ENCODE assay signal across 14 cellular contexts in the genomic region with DNA sequence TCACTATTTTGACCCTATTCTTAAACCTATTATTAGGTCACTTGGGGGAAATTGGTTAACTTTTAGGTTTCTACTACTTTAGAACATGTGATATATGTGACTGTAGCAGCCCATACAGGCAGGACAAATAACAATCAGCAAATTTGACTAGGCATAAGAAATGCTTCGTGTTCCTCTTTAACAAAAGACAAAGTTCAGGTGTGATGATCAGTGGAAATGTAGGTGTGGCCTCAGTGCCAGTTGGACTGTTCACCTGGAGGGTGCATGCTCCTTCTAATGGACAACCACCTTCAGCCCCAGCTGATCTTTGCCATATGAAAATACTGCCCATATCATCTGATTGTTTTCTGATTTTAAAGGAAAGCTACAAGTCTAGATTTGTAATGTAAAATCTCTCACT. TPM values are rescaled to one million over a fixed set of nuclear protein-coding genes. Genes with fewer than 3 reads are reported as not detected.
DNase-seq lines count a peak whose midpoint lies in the region; ATAC-seq, FAIRE-seq and TF ChIP-seq lines count a peak whose summit lies in the region.
"Had no signal": no experiment of that assay in that cellular context is flagged by ENCODE, and none has a peak within 500 bp of the region (broad histone marks: within the 10 kb centered on the region; RNA-seq: fewer than 3 reads in every experiment).

No MANE protein-coding gene starts in this region.

- no peak overlapping the region for H2BK15ac ChIP-seq in H1 (ENCODE audit: low read length)

- H3K56ac ChIP-seq in H1 (replicated peaks; ENCODE audit: insufficient read length, low read depth, low read length), result no peak overlapping the region

- no peak overlapping the region for H3K9ac ChIP-seq in Loucy (ENCODE audit: low read depth, low read length, poor library complexity, severe bottlenecking)
- no peak overlapping the region for H3K9ac ChIP-seq in H1 (replicated peaks in 1 of 4; ENCODE audit: extremely low read depth in 1 of 4, low read depth in 3 of 4, low read length in 3 of 4)
- H3K9ac ChIP-seq in kidney (ENCODE audit: low read length in 2 of 2), result no peak overlapping the region
- H3K9ac ChIP-seq: BLaER1, GM23248 had no signal

- TF ChIP-seq POLR2A in H1 (IDR thresholded peaks at IDR 0.05; ENCODE audit: control extremely low read depth in 1 of 2, low read depth in 2 of 2, low read length in 2 of 2), result no peak

- H3K27me3 Mint-ChIP-seq in CD4-positive, alpha-beta T cell, result no peaks in the 10 kb centered on the region

- H3K36me3 ChIP-seq in Loucy (ENCODE audit: insufficient read depth, low read length), result peaks cover 22% of the 10 kb centered on the region; the same call in 1 of the 2 replicates
- peaks cover 2 to 40% (median 19%) of the 10 kb centered on the region in 4 experiments; a peak in 6 of 8 replicates for H3K36me3 ChIP-seq in H1 (ENCODE audit: control insufficient read depth in 2 of 4, insufficient read depth in 4 of 4, low read length in 3 of 4)
- H3K36me3 ChIP-seq in small intestine (ENCODE audit: control insufficient read depth in 2 of 2, insufficient read depth in 2 of 2, low read length in 2 of 2), result peaks cover 0 to 4% of the 10 kb centered on the region in 2 donors
- H3K36me3 ChIP-seq in kidney (ENCODE audit: control insufficient read depth in 1 of 2, insufficient read depth in 2 of 2, low read length in 2 of 2), result no peaks in the 10 kb centered on the region

- ATAC-seq in CD4-positive, alpha-beta T cell (ENCODE audit: poor library complexity), result no peak
- ATAC-seq in omental fat pad (ENCODE audit: low FRiP score), result no peak

- H3K27me3 ChIP-seq in CD4-positive, alpha-beta T cell (ENCODE audit: control insufficient read depth, insufficient read depth, low read length), result no peaks in the 10 kb centered on the region
- H3K27me3 ChIP-seq in Loucy (ENCODE audit: insufficient read depth, low read length, poor library complexity, severe bottlenecking) (no peaks in the 10 kb centered on the region), H1 (replicated peaks in 1 of 4; ENCODE audit: control insufficient read depth in 3 of 4, extremely low read depth in 1 of 4, insufficient read depth in 3 of 4, low read length in 3 of 4) (peaks cover 0 to 1% (median 0%) of the 10 kb centered on the region in 4 experiments; a peak in 1 of 7 replicates), small intestine (ENCODE audit: control insufficient read depth in 2 of 2, insufficient read depth in 2 of 2, low read length in 2 of 2) (no peaks in the 10 kb centered on the region)
- H3K27me3 ChIP-seq: BLaER1 had no signal

- no peak overlapping the region for H4K5ac ChIP-seq in H1 (ENCODE audit: insufficient read length, low read depth, low read length)

- no peak overlapping the region for H3K4me3 ChIP-seq in Loucy (ENCODE audit: low read length, poor library complexity, severe bottlenecking)
- no peak overlapping the region for H3K4me3 ChIP-seq in H1 (ENCODE audit: extremely low read depth in 1 of 4, insufficient read depth in 2 of 4, low read depth in 3 of 4, low read length in 4 of 4)
- H3K4me3 ChIP-seq in small intestine (ENCODE audit: low read depth in 1 of 2, low read length in 2 of 2), result no peak overlapping the region
- H3K4me3 ChIP-seq in kidney (ENCODE audit: low read length in 2 of 2), result no peak overlapping the region
- H3K4me3 ChIP-seq: BLaER1, GM23248, HAP-1 had no signal

- H3K4me1 ChIP-seq in Loucy (ENCODE audit: insufficient read depth, low read length, poor library complexity, severe bottlenecking) (no peaks in the 10 kb centered on the region), H1 (replicated peaks in 1 of 4; ENCODE audit: control insufficient read depth in 3 of 4, insufficient read depth in 4 of 4, low read length in 3 of 4) (peaks cover 0 to 3% (median under 1%) of the 10 kb centered on the region in 4 experiments; a peak in 2 of 7 replicates), small intestine (ENCODE audit: control insufficient read depth in 2 of 2, insufficient read depth in 1 of 2, low read depth in 1 of 2, low read length in 1 of 2) (peaks cover 0 to 3% of the 10 kb centered on the region in 2 donors), kidney (ENCODE audit: control insufficient read depth in 1 of 2, insufficient read depth in 1 of 2, low read depth in 1 of 2, low read length in 2 of 2) (no peaks in the 10 kb centered on the region)

- no peak overlapping the region for H2BK12ac ChIP-seq in H1 (ENCODE audit: low read depth, low read length)

- intact Hi-C loops in CD4-positive, alpha-beta T cell (cut with DNase I, micrococcal nuclease), result no loop called here
- intact Hi-C loops in kidney (cut with DNase I), result no loop called here

- TF ChIP-seq RAD21 in H1 (IDR thresholded peaks at IDR 0.05 in 1 of 2, conservative IDR thresholded peaks at IDR 0.05 in 1 of 2; ENCODE audit: low read depth in 2 of 2, low read length in 2 of 2), result no peak

- H3K79me2 ChIP-seq in Loucy (ENCODE audit: insufficient read depth, low read length), result peaks cover 39% of the 10 kb centered on the region
- peaks cover 3 to 55% of the 10 kb centered on the region in 2 experiments; a peak in 2 of 4 replicates for H3K79me2 ChIP-seq in H1 (ENCODE audit: control insufficient read depth in 1 of 2, insufficient read depth in 2 of 2, low read length in 2 of 2)

- no peak for TF ChIP-seq EP300 in H1 (IDR thresholded peaks at IDR 0.05; ENCODE audit: borderline replicate concordance in 1 of 2, low read depth in 2 of 2, low read length in 2 of 2)

- H4K91ac ChIP-seq in H1 (replicated peaks; ENCODE audit: insufficient read length, low read length), result no peak overlapping the region

- peaks cover 14% of the 10 kb centered on the region for H4K20me1 ChIP-seq in Loucy (ENCODE audit: insufficient read depth, low read length, poor library complexity, severe bottlenecking)
- H4K20me1 ChIP-seq in H1 (replicated peaks in 1 of 2; ENCODE audit: control insufficient read depth in 1 of 2, insufficient read depth in 2 of 2, low read length in 2 of 2), result peaks cover 0 to 2% of the 10 kb centered on the region in 2 experiments

- H4K8ac ChIP-seq in H1 (ENCODE audit: extremely low read depth, insufficient read depth, low read length), result no peak overlapping the region

- no peak overlapping the region for H3K23ac ChIP-seq in H1 (ENCODE audit: insufficient read length)

- peaks cover 3% of the 10 kb centered on the region; the same call in 1 of the 2 replicates for H3K79me1 ChIP-seq in H1 (ENCODE audit: low read depth, low read length)

- H3F3A ChIP-seq in Loucy (ENCODE audit: low read depth), result no peaks in the 10 kb centered on the region

- H3K4ac ChIP-seq in H1 (replicated peaks; ENCODE audit: insufficient read length, low read depth, low read length), result peak overlapping the region; percentile 44

- no peak overlapping the region for H2AK5ac ChIP-seq in H1 (ENCODE audit: low read depth, low read length)

- no peaks in the 10 kb centered on the region; the same call in 1 of the 2 replicates for H3K23me2 ChIP-seq in H1 (ENCODE audit: low read depth, low read length)

- H3K4me1 Mint-ChIP-seq in CD4-positive, alpha-beta T cell (ENCODE audit: low read depth), result peaks cover 65% of the 10 kb centered on the region

- peaks cover 79% of the 10 kb centered on the region for H3K36me3 Mint-ChIP-seq in CD4-positive, alpha-beta T cell (ENCODE audit: low read depth)

- H2BK120ac ChIP-seq in H1 (replicated peaks; ENCODE audit: low read depth, low read length), result no peak overlapping the region

- FAIRE-seq in H1 (lab: Jason Lieb, UNC) (no peak), small intestine (lab: Jason Lieb, UNC) (no peak), kidney (lab: Jason Lieb, UNC) (no peak)

- H3K14ac ChIP-seq in H1 (ENCODE audit: insufficient read length), result no peak overlapping the region

- H3K9me3 ChIP-seq in CD4-positive, alpha-beta T cell (ENCODE audit: control insufficient read depth, low read length), result no peaks in the 10 kb centered on the region
- no peaks in the 10 kb centered on the region for H3K9me3 ChIP-seq in Loucy (ENCODE audit: insufficient read depth, low read depth, low read length)
- no peaks in the 10 kb centered on the region for H3K9me3 ChIP-seq in H1 (ENCODE audit: insufficient read depth in 2 of 2, low read depth in 1 of 2, low read length in 1 of 2)
- H3K9me3 ChIP-seq in small intestine (ENCODE audit: control insufficient read depth, low read depth), result no peaks in the 10 kb centered on the region
- no peaks in the 10 kb centered on the region for H3K9me3 ChIP-seq in kidney (ENCODE audit: control insufficient read depth in 1 of 2, low read length in 2 of 2)
- H3K9me3 ChIP-seq: BLaER1, HAP-1 had no signal

- peak overlapping the region; percentile 27 for H3K27ac Mint-ChIP-seq in CD4-positive, alpha-beta T cell

- no peak overlapping the region for H2BK5ac ChIP-seq in H1 (ENCODE audit: low read depth, low read length)

- H3K18ac ChIP-seq in H1 (ENCODE audit: extremely low read depth, low read length), result no peak overlapping the region

- H3K27ac ChIP-seq in CD4-positive, alpha-beta T cell (ENCODE audit: low read depth, low read length), result no peak overlapping the region
- H3K27ac ChIP-seq in H1 (ENCODE audit: low read depth, low read length) (no peak overlapping the region), small intestine (ENCODE audit: low read depth in 1 of 2, low read length in 1 of 2) (no peak overlapping the region), kidney (ENCODE audit: low read depth in 2 of 2, low read length in 2 of 2) (no peak overlapping the region)
- H3K27ac ChIP-seq: BLaER1, GM23248 had no signal

- H3K4me2 ChIP-seq in Loucy (ENCODE audit: low read depth, low read length, poor library complexity, severe bottlenecking) (peak overlapping the region; percentile 52), H1 (ENCODE audit: insufficient read depth in 1 of 2, low read depth in 2 of 2, low read length in 2 of 2) (no peak overlapping the region)
- H3K4me2 ChIP-seq: BLaER1 had no signal

- CTCF ChIA-PET in CD4-positive, alpha-beta T cell (lab: Charles Lee), result interaction anchor here (0.8 kb wide), 1 partner anchor 96 kb away, joined by 3 read pairs; no protein-coding TSS in a partner anchor
- CTCF ChIA-PET in H1 (lab: Charles Lee; ENCODE audit: partially characterized antibody), result interaction anchor here (0.5 to 1.5 kb wide), 4 partner anchors 96 to 776 kb away, joined by 3 read pairs; no protein-coding TSS in a partner anchor

- H2BK20ac ChIP-seq in H1 (ENCODE audit: low read length), result no peak overlapping the region

- H2AFZ ChIP-seq in Loucy (ENCODE audit: low read length) (no peak overlapping the region), H1 (ENCODE audit: low read length) (no peak overlapping the region)
- H2AFZ ChIP-seq: GM23248 had no signal

- no peak overlapping the region for H3K4me3 Mint-ChIP-seq in CD4-positive, alpha-beta T cell

- DNase-seq in CD4-positive, alpha-beta T cell, result no peak
- DNase-seq in H1 (ENCODE audit: low read depth in 1 of 2, low spot score in 2 of 2) (no peak), small intestine (peak; percentile 89), T1000 (lab: John Stamatoyannopoulos, UW) (no peak), omental fat pad (ENCODE audit: low spot score) (no peak), kidney (no peak)
- DNase-seq: 8988T, AML-193, DMS53, GF-D8, GM23248 had no signal

- WGBS in H1 (ENCODE audit: extremely low coverage in 1 of 2, insufficient coverage in 1 of 2, insufficient read length in 1 of 2, insufficient replicate concordance in 2 of 2, low coverage in 1 of 2, low lambda C conversion rate in 2 of 2, missing lambda C conversion rate in 1 of 2), 2 experiments, result 78% methylated on average over 1 of the region's 1 CpG; no CpG with 5 or more reads in 1 of the 2 experiments
- WGBS in small intestine, 3 donors, result 15 to 66% (median 38%) methylated on average over 1 of the region's 1 CpG

- H3K9me3 Mint-ChIP-seq in CD4-positive, alpha-beta T cell, result no peaks in the 10 kb centered on the region

- H3K9me2 ChIP-seq in Loucy (replicated peaks; ENCODE audit: low read depth, low read length), result no peaks in the 10 kb centered on the region

- POLR2A ChIA-PET in CD4-positive, alpha-beta T cell (lab: Charles Lee), result no interaction called here
- POLR2A ChIA-PET in H1 (lab: Charles Lee; ENCODE audit: partially characterized antibody), result interaction anchor here (0.8 to 1.6 kb wide), 2 partner anchors 11 to 29 kb away, joined by 3 to 4 read pairs; no protein-coding TSS in a partner anchor

- TF ChIP-seq CTCF in CD4-positive, alpha-beta T cell (IDR thresholded peaks at IDR 0.05), result no peak
- TF ChIP-seq CTCF in Loucy (conservative IDR thresholded peaks at IDR 0.05; ENCODE audit: low read length) (no peak), H1 (IDR thresholded peaks at IDR 0.05; ENCODE audit: control extremely low read depth in 1 of 3, insufficient read depth in 1 of 3, low read depth in 1 of 3, low read length in 3 of 3) (no peak), omental fat pad (IDR thresholded peaks at IDR 0.05) (no peak), kidney (IDR thresholded peaks at IDR 0.05; ENCODE audit: borderline replicate concordance, extremely low read depth, insufficient read depth) (no peak)

RNA-seq across cellular contexts. Expression of a gene that starts 6.4 kb away (rescaled TPM):
- total RNA-seq in CD4-positive, alpha-beta T cell, result 10 to 100 TPM; 30.0 to 31.1 TPM
- total RNA-seq in H1 (2021; fragmentation: NEBNext Ultra II Directional; extraction: Animal tissue kit (Norgen Biotek cat#: 25700)), result 18.2 and 18.7 TPM in 2 replicates
- polyA plus RNA-seq in H1 (2011; rRNA removed), result 10.7 and 21.9 TPM in 2 replicates
- 18.3 TPM for polyA plus RNA-seq in H1 (2011; cell fraction: cytosol; rRNA removed)
- 26.8 TPM for polyA plus RNA-seq in H1 (2011; cell fraction: nucleus; rRNA removed)
- 18.4 to 29.1 TPM (median 22.2 TPM) in 4 replicates for polyA plus RNA-seq in H1 (2012, experiment 1 of 2)
- polyA plus RNA-seq in H1 (2012, experiment 2 of 2), result 1.9 TPM
- polyA plus RNA-seq in H1 (2013, experiment 1 of 2), result 14.6 TPM
- 13.6 TPM for polyA plus RNA-seq in H1 (2013, experiment 2 of 2)
- polyA minus RNA-seq in H1 (2011; rRNA and poly(A)+ RNA removed), result 61.6 and 153 TPM in 2 replicates
- 30.0 TPM for polyA minus RNA-seq in H1 (2011; cell fraction: cytosol; rRNA and poly(A)+ RNA removed)
- polyA minus RNA-seq in H1 (2011; cell fraction: nucleus; rRNA and poly(A)+ RNA removed), result 51.6 TPM
- 1 to 10 TPM; 2.7 to 6.2 (median 3.5) TPM for polyA plus RNA-seq in small intestine
- 10 to 100 TPM; 12.0 to 18.8 (median 16.8) TPM for total RNA-seq in omental fat pad
- total RNA-seq in kidney, result 19.2 TPM
- 4.6 TPM for polyA plus RNA-seq in kidney (ENCODE audit: insufficient read depth, low read depth, low replicate concordance)
